32 cellular contexts compared by ENCODE assay signal in the genomic region with DNA sequence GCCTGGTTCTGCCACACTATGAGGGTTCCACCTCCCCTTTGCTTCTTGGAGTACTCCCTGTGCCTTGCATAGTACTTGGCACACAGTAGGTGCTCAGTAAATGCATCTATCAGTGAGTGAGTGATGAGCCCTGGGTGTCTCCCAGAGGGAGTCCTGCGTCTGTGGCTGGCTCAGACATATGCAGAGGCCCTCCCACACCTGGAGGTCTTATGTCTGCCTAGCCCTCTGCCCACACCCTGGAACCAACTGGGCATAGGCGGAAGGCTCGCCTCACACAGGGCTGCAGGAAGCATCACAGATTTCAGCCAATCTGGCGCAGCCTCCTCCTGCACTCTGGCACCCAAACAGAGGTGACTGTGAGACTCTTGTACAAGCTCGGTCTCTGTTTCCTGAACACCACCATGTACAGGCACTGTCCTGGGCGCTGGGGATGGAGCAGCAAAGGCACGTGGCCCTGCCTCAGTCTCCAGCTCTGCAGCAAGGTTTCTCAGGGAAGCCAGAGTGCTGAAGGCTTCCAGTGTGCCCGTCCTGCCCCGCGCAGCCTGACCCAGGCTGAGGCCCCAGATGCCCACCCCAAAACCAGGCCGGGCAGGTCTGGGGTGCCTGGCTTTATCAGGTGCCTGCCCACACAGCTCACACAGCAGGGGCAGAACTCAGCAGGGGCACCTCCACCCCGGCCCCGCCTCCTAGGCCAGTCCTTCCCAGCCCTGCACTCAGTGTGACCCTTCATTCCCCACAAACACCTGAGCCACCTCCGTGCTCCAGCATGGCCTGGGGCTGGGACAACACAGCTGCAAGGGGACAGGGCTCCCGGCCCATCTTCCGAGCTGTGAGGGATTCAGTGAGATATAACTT. TPM values are rescaled to one million over a fixed set of nuclear protein-coding genes. Genes with fewer than 3 reads are reported as not detected.
DNase-seq lines count a peak whose midpoint lies in the region; ATAC-seq and TF ChIP-seq lines count a peak whose summit lies in the region.
"Had no signal": no experiment of that assay in that cellular context is flagged by ENCODE, and none has a peak within 500 bp of the region (broad histone marks: within the 10 kb centered on the region; RNA-seq: fewer than 3 reads in every experiment).

No MANE protein-coding gene starts in this region.

- H3K9ac ChIP-seq in NT2/D1 (ENCODE audit: insufficient read length, low read depth) (peak overlapping the region; percentile 32), neural progenitor cell (no peak overlapping the region)

- DNase-seq in T-helper 1 cell: no peak
- DNase-seq in NT2/D1 (ENCODE audit: low read depth, low spot score): no peak
- peak; percentile 57 for DNase-seq in cerebellum (ENCODE audit: low spot score)
- no peak for DNase-seq in neural progenitor cell (ENCODE audit: low spot score)
- DNase-seq in AG08396 (ENCODE audit: low spot score): no peak
- DNase-seq in NOMO-1 treated with dmso at 0.1 percent for 144 hours (lab: John Stamatoyannopoulos, UW; ENCODE audit: unreplicated experiment): no peak
- DNase-seq: activated CD8-positive, alpha-beta memory T cell treated with anti-CD3 and anti-CD28 coated beads, Interleukin-2, amount 10 ng/mL, durations not matched to agents 7 days and 5 days; activated naive CD4-positive, alpha-beta T cell treated with anti-CD3 and anti-CD28 coated beads, Interleukin-2, amount 50 U/mL, for 16 hours; aorta; DMS79 treated with DMSO at 0.1 percent for 48 hours; foreskin fibroblast; GF-D8; heart left ventricle; IMR-90; NCI-H146; NCI-H2107; NCI-H345; NCI-H748 treated with DMSO at 0.1 percent for 48 hours; pancreas; retina; SIG-M5 had no signal

- H3K27ac ChIP-seq in neural progenitor cell: no peak overlapping the region
- H3K27ac ChIP-seq: 22Rv1, heart left ventricle, pancreas, skin epidermis, thoracic aorta had no signal

- H4K20me1 ChIP-seq in neural progenitor cell (ENCODE audit: low read depth): peaks cover 36% of the 10 kb centered on the region

- H3K79me2 ChIP-seq in neural progenitor cell (ENCODE audit: low read depth): no peaks in the 10 kb centered on the region

- no peaks in the 10 kb centered on the region for H3K9me3 Mint-ChIP-seq in T-helper 1 cell treated with Interleukin-12 subunit alpha and Interleukin-12 subunit beta and Interleukin-4 antibody, amounts not matched to agents 30 μg/mL and 1 μg/mL, for 36 hours
- no peaks in the 10 kb centered on the region for H3K9me3 Mint-ChIP-seq in neural progenitor cell
- H3K9me3 Mint-ChIP-seq: activated T-helper 1 cell treated with anti-CD3 and anti-CD28 coated beads, Interleukin-12 subunit alpha, Interleukin-12 subunit beta, Interleukin-2, Interleukin-4 antibody, amounts not matched to agents 30 ng/mL and 10 ng/mL and 1 ng/mL, durations not matched to agents 14 hours and 24 hours and 36 hours; dendritic cell treated with granulocyte-macrophage colony-stimulating factor and Interleukin-4, amounts not matched to agents 40 ng/mL and 50 ng/mL, for 4 days; GM23338; mesothelial cell of epicardium; stimulated activated naive CD8-positive, alpha-beta T cell treated with anti-CD3 and anti-CD28 coated beads, Interleukin-15, Interleukin-2, amounts not matched to agents 100 ng/mL and 50 ng/mL, for 24 hours had no signal

- no peak overlapping the region for H3K4me2 ChIP-seq in neural progenitor cell

- H3K4me3 ChIP-seq in NT2/D1 (ENCODE audit: insufficient read length, low read depth) (no peak overlapping the region), neural progenitor cell (no peak overlapping the region)
- H3K4me3 ChIP-seq: heart left ventricle, pancreas, skin epidermis, thoracic aorta had no signal

- H3K27me3 Mint-ChIP-seq in T-helper 1 cell treated with Interleukin-12 subunit alpha and Interleukin-12 subunit beta and Interleukin-4 antibody, amounts not matched to agents 30 μg/mL and 1 μg/mL, for 36 hours (ENCODE audit: low read depth): peaks cover 23% of the 10 kb centered on the region
- H3K27me3 Mint-ChIP-seq in neural progenitor cell (ENCODE audit: insufficient read depth, low read depth): peaks cover 16% of the 10 kb centered on the region

- no peaks in the 10 kb centered on the region for H3K9me3 ChIP-seq in NT2/D1 (ENCODE audit: insufficient read depth, low read length)
- H3K9me3 ChIP-seq in neural progenitor cell (ENCODE audit: low read depth): no peaks in the 10 kb centered on the region
- H3K9me3 ChIP-seq: heart left ventricle, pancreas, thoracic aorta had no signal

- no peak overlapping the region for H3K27ac Mint-ChIP-seq in T-helper 1 cell treated with Interleukin-12 subunit alpha and Interleukin-12 subunit beta and Interleukin-4 antibody, amounts not matched to agents 30 μg/mL and 1 μg/mL, for 36 hours
- H3K27ac Mint-ChIP-seq in neural progenitor cell: peak overlapping the region; percentile 32
- H3K27ac Mint-ChIP-seq: activated CD8-positive, alpha-beta memory T cell treated with anti-CD3 and anti-CD28 coated beads, Interleukin-2, amount 10 ng/mL, durations not matched to agents 7 days and 5 days; activated T-helper 1 cell treated with anti-CD3 and anti-CD28 coated beads, Interleukin-12 subunit alpha, Interleukin-12 subunit beta, Interleukin-2, Interleukin-4 antibody, amounts not matched to agents 30 ng/mL and 10 ng/mL and 1 ng/mL, durations not matched to agents 14 hours and 24 hours and 36 hours; dendritic cell treated with granulocyte-macrophage colony-stimulating factor and Interleukin-4, amounts not matched to agents 40 ng/mL and 50 ng/mL, for 4 days; GM23338; mesothelial cell of epicardium; stimulated activated naive CD8-positive, alpha-beta T cell treated with anti-CD3 and anti-CD28 coated beads, Interleukin-15, Interleukin-2, amounts not matched to agents 100 ng/mL and 50 ng/mL, for 24 hours had no signal

- H3F3A ChIP-seq in neural progenitor cell (ENCODE audit: low read depth): peaks cover 35% of the 10 kb centered on the region

- TF ChIP-seq CTCF in neural progenitor cell (IDR thresholded peaks at IDR 0.05): no peak

- H3K4me1 ChIP-seq in NT2/D1 (ENCODE audit: insufficient read depth, insufficient read length) (peaks cover 12% of the 10 kb centered on the region), neural progenitor cell (peaks cover 31% of the 10 kb centered on the region)
- H3K4me1 ChIP-seq: pancreas had no signal

- peak overlapping the region; percentile 21 for H3K4me3 Mint-ChIP-seq in T-helper 1 cell treated with Interleukin-12 subunit alpha and Interleukin-12 subunit beta and Interleukin-4 antibody, amounts not matched to agents 30 μg/mL and 1 μg/mL, for 36 hours
- H3K4me3 Mint-ChIP-seq in neural progenitor cell: peak overlapping the region; percentile 63
- H3K4me3 Mint-ChIP-seq: activated CD8-positive, alpha-beta memory T cell treated with anti-CD3 and anti-CD28 coated beads, Interleukin-2, amount 10 ng/mL, durations not matched to agents 7 days and 5 days; activated T-helper 1 cell treated with anti-CD3 and anti-CD28 coated beads, Interleukin-12 subunit alpha, Interleukin-12 subunit beta, Interleukin-2, Interleukin-4 antibody, amounts not matched to agents 30 ng/mL and 10 ng/mL and 1 ng/mL, durations not matched to agents 14 hours and 24 hours and 36 hours; dendritic cell treated with granulocyte-macrophage colony-stimulating factor and Interleukin-4, amounts not matched to agents 40 ng/mL and 50 ng/mL, for 4 days; stimulated activated naive CD8-positive, alpha-beta T cell treated with anti-CD3 and anti-CD28 coated beads, Interleukin-15, Interleukin-2, amounts not matched to agents 100 ng/mL and 50 ng/mL, for 24 hours had no signal

- no peaks in the 10 kb centered on the region for H3K36me3 Mint-ChIP-seq in T-helper 1 cell treated with Interleukin-12 subunit alpha and Interleukin-12 subunit beta and Interleukin-4 antibody, amounts not matched to agents 30 μg/mL and 1 μg/mL, for 36 hours (ENCODE audit: low read depth)
- peaks cover 2% of the 10 kb centered on the region for H3K36me3 Mint-ChIP-seq in neural progenitor cell
- H3K36me3 Mint-ChIP-seq: activated CD8-positive, alpha-beta memory T cell treated with anti-CD3 and anti-CD28 coated beads, Interleukin-2, amount 10 ng/mL, durations not matched to agents 7 days and 5 days; mesothelial cell of epicardium had no signal

- H2AFZ ChIP-seq in neural progenitor cell (replicated peaks): no peak overlapping the region
- H2AFZ ChIP-seq: GM23338 had no signal

- no peaks in the 10 kb centered on the region for H3K36me3 ChIP-seq in NT2/D1 (ENCODE audit: insufficient read depth, insufficient read length, low read length)
- no peaks in the 10 kb centered on the region for H3K36me3 ChIP-seq in neural progenitor cell
- H3K36me3 ChIP-seq: heart left ventricle, pancreas, thoracic aorta had no signal

- peaks cover 80% of the 10 kb centered on the region for H3K27me3 ChIP-seq in NT2/D1 (ENCODE audit: insufficient read depth, insufficient read length)
- H3K27me3 ChIP-seq in neural progenitor cell: peaks cover 65% of the 10 kb centered on the region
- H3K27me3 ChIP-seq: pancreas had no signal

- H3K4me1 Mint-ChIP-seq in T-helper 1 cell treated with Interleukin-12 subunit alpha and Interleukin-12 subunit beta and Interleukin-4 antibody, amounts not matched to agents 30 μg/mL and 1 μg/mL, for 36 hours (ENCODE audit: low read depth): peaks cover 6% of the 10 kb centered on the region
- H3K4me1 Mint-ChIP-seq in neural progenitor cell: peaks cover 33% of the 10 kb centered on the region

- ATAC-seq in SK-N-SH treated with all-trans-retinoic acid at 6 μM for 48 hours: no peak
- ATAC-seq: activated CD8-positive, alpha-beta memory T cell treated with anti-CD3 and anti-CD28 coated beads, Interleukin-2, amount 10 ng/mL, durations not matched to agents 7 days and 5 days; esophagus mucosa; GM23338; heart left ventricle; pancreas had no signal

TF ChIP-seq in SK-N-SH treated with all-trans-retinoic acid at 6 μM for 48 hours, 23 proteins besides CTCF, POLR2A, EP300 and RAD21 (continues in another document):
- TF ChIP-seq PPARA (CRISPR knock-in tag; IDR thresholded peaks at IDR 0.05; ENCODE audit: borderline replicate concordance) (no peak), ZNF70 (CRISPR knock-in tag; IDR thresholded peaks at IDR 0.05) (no peak), ISL1 (CRISPR knock-in tag; IDR thresholded peaks at IDR 0.05) (no peak)
- TF ChIP-seq, protein P1, sequence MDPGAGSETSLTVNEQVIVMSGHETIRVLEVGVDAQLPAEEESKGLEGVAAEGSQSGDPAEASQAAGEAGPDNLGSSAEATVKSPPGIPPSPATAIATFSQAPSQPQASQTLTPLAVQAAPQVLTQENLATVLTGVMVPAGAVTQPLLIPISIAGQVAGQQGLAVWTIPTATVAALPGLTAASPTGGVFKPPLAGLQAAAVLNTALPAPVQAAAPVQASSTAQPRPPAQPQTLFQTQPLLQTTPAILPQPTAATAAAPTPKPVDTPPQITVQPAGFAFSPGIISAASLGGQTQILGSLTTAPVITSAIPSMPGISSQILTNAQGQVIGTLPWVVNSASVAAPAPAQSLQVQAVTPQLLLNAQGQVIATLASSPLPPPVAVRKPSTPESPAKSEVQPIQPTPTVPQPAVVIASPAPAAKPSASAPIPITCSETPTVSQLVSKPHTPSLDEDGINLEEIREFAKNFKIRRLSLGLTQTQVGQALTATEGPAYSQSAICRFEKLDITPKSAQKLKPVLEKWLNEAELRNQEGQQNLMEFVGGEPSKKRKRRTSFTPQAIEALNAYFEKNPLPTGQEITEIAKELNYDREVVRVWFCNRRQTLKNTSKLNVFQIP (CRISPR knock-in tag; IDR thresholded peaks at IDR 0.05; ENCODE audit: borderline replicate concordance, low read depth): no peak

RNA-seq across cellular contexts. Expression of gene FLRT1, which starts 26.7 kb away (rescaled TPM):
- total RNA-seq in cerebellum: 3.7 TPM
- total RNA-seq in neural progenitor cell (ENCODE audit: low replicate concordance): 0.11 and 0.12 TPM in 2 replicates
- total RNA-seq: activated CD8-positive, alpha-beta memory T cell treated with anti-CD3 and anti-CD28 coated beads, Interleukin-2, amount 10 ng/mL, durations not matched to agents 7 days and 5 days; activated T-helper 1 cell treated with anti-CD3 and anti-CD28 coated beads, Interleukin-12 subunit alpha, Interleukin-12 subunit beta, Interleukin-2, Interleukin-4 antibody, amounts not matched to agents 30 ng/mL and 10 ng/mL and 1 ng/mL, durations not matched to agents 14 hours and 24 hours and 36 hours; esophagus mucosa had no signal
